In the genomic region with DNA sequence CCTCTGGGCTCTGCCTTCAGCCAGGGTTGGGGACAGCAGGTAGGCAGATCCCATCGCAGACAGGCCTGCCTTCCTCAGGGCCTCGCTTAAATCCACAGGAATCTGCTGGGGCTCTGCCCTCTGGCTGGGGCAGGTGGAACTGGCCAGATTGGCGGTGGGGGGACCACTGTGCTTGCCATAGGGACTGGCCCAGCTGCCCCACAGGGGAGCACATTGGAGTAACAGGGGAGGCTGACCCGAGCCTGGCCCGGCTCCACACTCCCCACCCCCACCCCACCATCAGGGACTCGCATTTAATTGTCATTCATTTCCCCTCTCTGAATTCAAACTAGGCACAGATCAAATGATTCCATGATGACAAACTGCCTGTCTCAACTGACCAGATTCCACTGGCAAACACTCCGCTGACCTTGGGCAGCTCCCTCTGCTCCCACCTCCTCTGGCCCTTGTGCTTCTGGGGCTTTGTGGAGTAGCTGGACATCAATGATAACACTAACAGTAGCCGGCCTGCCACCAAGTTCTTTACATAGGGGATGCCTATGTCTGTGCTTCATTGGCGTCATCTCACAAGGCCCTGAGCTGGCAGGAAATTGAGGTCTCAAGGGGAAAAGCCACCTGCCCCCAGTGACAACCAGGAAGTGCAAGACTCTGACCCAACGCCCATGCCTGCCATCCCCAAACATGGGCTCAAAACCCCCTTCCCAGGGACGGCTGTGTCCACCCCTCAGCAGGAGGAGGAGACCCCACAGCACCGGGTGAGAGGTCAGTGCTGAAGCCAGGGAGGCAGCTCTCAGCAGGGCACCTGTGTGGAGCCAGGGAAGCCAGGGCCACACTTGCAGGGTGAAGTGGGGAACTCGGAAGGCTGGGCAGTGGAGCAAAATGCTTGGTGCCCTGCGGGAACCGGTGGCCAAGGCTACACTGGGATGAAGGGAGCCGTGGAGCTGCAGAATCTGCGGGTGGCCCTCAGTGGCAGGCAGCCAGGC, we compare ENCODE assay signal across 8 cellular contexts. TPM values are rescaled to one million over a fixed set of nuclear protein-coding genes. Genes with fewer than 3 reads are reported as not detected.
DNase-seq lines count a peak whose midpoint lies in the region; ATAC-seq lines count a peak whose summit lies in the region.

No MANE protein-coding gene starts in this region.

- H3K9me3 Mint-ChIP-seq in activated T-helper 17 cell treated with anti-CD3 and anti-CD28 coated beads, Interleukin-2, amount 50 U/mL, for 72 hours = no peaks in the 10 kb centered on the region
- H3K9me3 Mint-ChIP-seq in naive thymus-derived CD8-positive, alpha-beta T cell = peaks cover 0 to 1% (median 0%) of the 10 kb centered on the region in 9 donors

- peaks cover 4% of the 10 kb centered on the region for H3K4me1 Mint-ChIP-seq in activated T-helper 17 cell treated with anti-CD3 and anti-CD28 coated beads, Interleukin-2, amount 50 U/mL, for 72 hours
- peaks cover 13 to 58% (median 19%) of the 10 kb centered on the region in 4 donors for H3K4me1 Mint-ChIP-seq in naive thymus-derived CD8-positive, alpha-beta T cell

- H3K27me3 Mint-ChIP-seq in activated T-helper 17 cell treated with anti-CD3 and anti-CD28 coated beads, Interleukin-2, amount 50 U/mL, for 72 hours = peaks cover 38% of the 10 kb centered on the region
- H3K27me3 Mint-ChIP-seq in naive thymus-derived CD8-positive, alpha-beta T cell = peaks cover 6 to 72% (median 40%) of the 10 kb centered on the region in 5 donors

- POLR2A ChIA-PET in naive thymus-derived CD8-positive, alpha-beta T cell (lab: Charles Lee) = interaction anchor here (0.6 kb wide), 1 partner anchor 58 kb away, joined by 3 read pairs; no protein-coding TSS in a partner anchor

- H3K27ac Mint-ChIP-seq in activated T-helper 17 cell treated with anti-CD3 and anti-CD28 coated beads, Interleukin-2, amount 50 U/mL, for 72 hours = no peak overlapping the region
- peak overlapping the region in 7 of 10 donors; percentile 64 to 97 (median 91) for H3K27ac Mint-ChIP-seq in naive thymus-derived CD8-positive, alpha-beta T cell

- no peaks in the 10 kb centered on the region for H3K36me3 Mint-ChIP-seq in activated T-helper 17 cell treated with anti-CD3 and anti-CD28 coated beads, Interleukin-2, amount 50 U/mL, for 72 hours (ENCODE audit: low read depth)
- no peaks in the 10 kb centered on the region for H3K36me3 Mint-ChIP-seq in naive thymus-derived CD8-positive, alpha-beta T cell

- peak overlapping the region; percentile 25 for H3K4me3 Mint-ChIP-seq in activated T-helper 17 cell treated with anti-CD3 and anti-CD28 coated beads, Interleukin-2, amount 50 U/mL, for 72 hours
- H3K4me3 Mint-ChIP-seq in naive thymus-derived CD8-positive, alpha-beta T cell = peak overlapping the region in 7 of 10 donors; percentile 35 to 91 (median 47)

- peak; percentile 47 for ATAC-seq in HG02943 (IDR thresholded peaks at IDR 0.05; ENCODE audit: low read depth, unreplicated experiment)
- ATAC-seq in activated T-helper 17 cell treated with anti-CD3 and anti-CD28 coated beads, Interleukin-2, amount 50 U/mL, for 72 hours (replicated peaks) = peak; percentile 41
- ATAC-seq in naive thymus-derived CD8-positive, alpha-beta T cell = peak; percentile 60 to 62

- peak; percentile 73 for DNase-seq in activated CD8-positive, alpha-beta memory T cell treated with anti-CD3 and anti-CD28 coated beads for 24 hours
- DNase-seq in activated CD8-positive, alpha-beta memory T cell treated with anti-CD3 and anti-CD28 coated beads, Interleukin-2, amount 50 U/mL, for 48 hours = no peak
- peak in 2 of 10 donors; percentile 35 to 37 for DNase-seq in naive thymus-derived CD8-positive, alpha-beta T cell
- DNase-seq in NCI-H1105 (lab: John Stamatoyannopoulos, UW) (no peak), NCI-H524 (lab: John Stamatoyannopoulos, UW) (no peak), mucosa of gallbladder (ENCODE audit: low spot score) (no peak)

RNA-seq across cellular contexts. Expression of gene B3GNT7, which starts 2.1 kb away (rescaled TPM):
- under 1 TPM in 1 of 2 donors, not detected in 1; 0.19 TPM for total RNA-seq in activated T-helper 17 cell treated with anti-CD3 and anti-CD28 coated beads, Interleukin-2, amount 50 U/mL, for 72 hours
- total RNA-seq in naive thymus-derived CD8-positive, alpha-beta T cell = under 1 TPM; 0.55 to 0.68 TPM
- under 1 TPM in 1 of 3 donors, not detected in 2; 0.06 TPM for polyA plus RNA-seq in naive thymus-derived CD8-positive, alpha-beta T cell
- total RNA-seq in mucosa of gallbladder = 281 TPM

Comparison
In these comparisons a context has a peak if more than half of its experiments do, and no peak if none do; other contexts are left out.
1. RNA of gene B3GNT7, which starts 2.1 kb away (total RNA-seq): 281 TPM in mucosa of gallbladder (single experiment); 0.55 to 0.68 TPM in naive thymus-derived CD8-positive, alpha-beta T cell and 0.19 TPM in activated T-helper 17 cell treated with anti-CD3 and anti-CD28 coated beads, Interleukin-2, amount 50 U/mL, for 72 hours; every median in the first group is over 100 times any median in the second.
2. Peak in every context shown above with its lines, with median percentiles within 50 percentile points of each other: ATAC-seq.